ENCODE assay signal across 15 cellular contexts in genomic region chr19:6223461-6224307, GRCh38. TPM values are rescaled to one million over a fixed set of nuclear protein-coding genes. Genes with fewer than 3 reads are reported as not detected.
A peak's percentile ranks its signal among the peaks of the same experiment; 100 is the strongest.
DNase-seq lines count a peak whose midpoint lies in the region; ATAC-seq, FAIRE-seq and TF ChIP-seq lines count a peak whose summit lies in the region.
"Had no signal": no experiment of that assay in that cellular context is flagged by ENCODE, and none has a peak within 500 bp of the region (broad histone marks: within the 10 kb centered on the region; RNA-seq: fewer than 3 reads in every experiment).

No MANE protein-coding gene starts in this region.

- CTCF ChIA-PET in K562 (lab: Yijun Ruan, JAX; ENCODE audit: low intra/inter-chr PET ratio) = no interaction called here

- peaks cover 0 to 50% of the 10 kb centered on the region in 2 experiments; a peak in 2 of 5 replicates for H3K4me1 ChIP-seq in K562 (replicated peaks in 1 of 2; ENCODE audit: control insufficient read depth in 2 of 2, insufficient read depth in 2 of 2, low read length in 2 of 2)
- H3K4me1 ChIP-seq in keratinocyte (ENCODE audit: control insufficient read depth, extremely low read depth, insufficient read depth, low read length) = peaks cover 16% of the 10 kb centered on the region
- peaks cover 3 to 63% (median 33%) of the 10 kb centered on the region in 6 donors for H3K4me1 ChIP-seq in spleen

- no peak overlapping the region for H3K4me2 ChIP-seq in K562 (ENCODE audit: insufficient read depth, low read length)
- H3K4me2 ChIP-seq in keratinocyte (ENCODE audit: control insufficient read depth, extremely low read depth, insufficient read depth, low read depth, low read length) = peak overlapping the region; percentile 48

- 93% methylated on average over 14 of the region's 18 CpGs for WGBS in K562 (ENCODE audit: insufficient coverage, low coverage, missing lambda C conversion rate)
- 72 to 86% (median 78%) methylated on average over 13 to 18 of the region's 18 CpGs for WGBS in spleen, 5 donors

- FAIRE-seq in K562 (lab: Jason Lieb, UNC) (no peak), keratinocyte (lab: Jason Lieb, UNC) (no peak)

- no peak for TF ChIP-seq RAD21 in K562 (CRISPR knock-in tag; conservative IDR thresholded peaks at IDR 0.05 in 1 of 2, IDR thresholded peaks at IDR 0.05 in 1 of 2)

- no peak for ATAC-seq in K562
- ATAC-seq: CD8-positive, alpha-beta T cell; Panc1 had no signal

- peak; percentile 11 to 25 for DNase-seq in NCI-H187 (lab: John Stamatoyannopoulos, UW)
- DNase-seq in NCI-H187 treated with DMSO at 0.1 percent for 48 hours (lab: John Stamatoyannopoulos, UW) = no peak
- no peak for DNase-seq in K562 (ENCODE audit: extremely low read depth in 1 of 4, low spot score in 3 of 4)
- no peak for DNase-seq in keratinocyte (ENCODE audit: low read depth, low spot score)
- peak; percentile 81 for DNase-seq in spleen
- no peak for DNase-seq in SIG-M5 (lab: John Stamatoyannopoulos, UW)
- DNase-seq in COLO668 (lab: John Stamatoyannopoulos, UW; ENCODE audit: unreplicated experiment) = no peak
- no peak for DNase-seq in NCI-H510A (lab: John Stamatoyannopoulos, UW)
- DNase-seq: CD8-positive, alpha-beta T cell; GDM1; MG63; NCI-H446 treated with DMSO at 0.1 percent for 48 hours; retina had no signal

- TF ChIP-seq POLR2A in K562 (conservative IDR thresholded peaks at IDR 0.05) (no peak), spleen (IDR thresholded peaks at IDR 0.05) (no peak)

- H3K27me3 ChIP-seq in K562 (ENCODE audit: control insufficient read depth in 2 of 2, insufficient read depth in 2 of 2, low read length in 2 of 2) (no peaks in the 10 kb centered on the region), keratinocyte (ENCODE audit: control insufficient read depth, extremely low read depth, insufficient read depth, low read length) (no peaks in the 10 kb centered on the region), spleen (replicated peaks in 1 of 7) (no peaks in the 10 kb centered on the region)
- H3K27me3 ChIP-seq: MG63 had no signal

- no TSS peak for BruUV-seq in K562 (replicated peaks; lab: Mats Ljungman, UMichigan)

- no peak for TF ChIP-seq EP300 in K562 (IDR thresholded peaks at IDR 0.05; ENCODE audit: low read length)

- H3K9me3 ChIP-seq in K562 (replicated peaks; ENCODE audit: control insufficient read depth, insufficient read depth, low read depth, low read length) (no peaks in the 10 kb centered on the region), keratinocyte (ENCODE audit: control insufficient read depth, low read depth, low read length) (no peaks in the 10 kb centered on the region), spleen (no peaks in the 10 kb centered on the region)
- H3K9me3 ChIP-seq: MG63 had no signal

- no peaks in the 10 kb centered on the region; the same call in 2 of the 3 replicates for H3K79me2 ChIP-seq in K562 (ENCODE audit: control insufficient read depth, insufficient read depth, low read length)
- H3K79me2 ChIP-seq in keratinocyte (ENCODE audit: control insufficient read depth, insufficient read depth, low read length) = peaks cover 6% of the 10 kb centered on the region

- dilution Hi-C loops in keratinocyte (cut with MboI; ENCODE audit: extremely low pct_ligation_motif_present, low sequenced_read_pairs) = no loop called here

- H3K36me3 ChIP-seq in K562 (ENCODE audit: control insufficient read depth, insufficient read depth, low read length) = peaks cover 73% of the 10 kb centered on the region; the same call in 1 of the 3 replicates
- H3K36me3 ChIP-seq in keratinocyte (ENCODE audit: control insufficient read depth in 2 of 2, extremely low read depth in 1 of 2, insufficient read depth in 2 of 2, low read length in 2 of 2) = peaks cover 6 to 24% of the 10 kb centered on the region in 2 experiments
- peaks cover 0 to 92% (median 48%) of the 10 kb centered on the region in 6 donors for H3K36me3 ChIP-seq in spleen
- H3K36me3 ChIP-seq: MG63 had no signal

- intact Hi-C loops in K562 (cut with micrococcal nuclease) = no loop called here
- intact Hi-C loops in spleen (cut with DNase I; ENCODE audit: low total_unique reads) = no loop called here

- no peak overlapping the region for H2AFZ ChIP-seq in K562 (ENCODE audit: low read depth, low read length)
- H2AFZ ChIP-seq in keratinocyte (ENCODE audit: control insufficient read depth, low read length) = no peak overlapping the region

- TF ChIP-seq CTCF in K562 (IDR thresholded peaks at IDR 0.05 in 2 of 3, conservative IDR thresholded peaks at IDR 0.05 in 1 of 3; ENCODE audit: insufficient read depth in 2 of 3, low read depth in 1 of 3, low read length in 3 of 3) (no peak), keratinocyte (optimal IDR thresholded peaks at IDR 0.05 in 1 of 3, IDR thresholded peaks at IDR 0.05 in 1 of 3, conservative IDR thresholded peaks at IDR 0.05 in 1 of 3; ENCODE audit: extremely low read depth in 1 of 3, insufficient read depth in 2 of 3, low read length in 3 of 3) (no peak), spleen (IDR thresholded peaks at IDR 0.05 in 8 of 11, conservative IDR thresholded peaks at IDR 0.05 in 3 of 11) (no peak)

- peak overlapping the region in 1 of 2 experiments; percentile 36; a peak in 1 of 4 replicates for H3K9ac ChIP-seq in K562 (ENCODE audit: insufficient read depth in 1 of 2, low read depth in 2 of 2, low read length in 2 of 2)
- no peak overlapping the region for H3K9ac ChIP-seq in keratinocyte (ENCODE audit: control insufficient read depth, extremely low read depth, insufficient read depth, low read length)

- H3K4me3 ChIP-seq in K562 (no peak overlapping the region), keratinocyte (ENCODE audit: control insufficient read depth in 2 of 3, extremely low read depth in 1 of 3, insufficient read depth in 2 of 3, low read depth in 1 of 3, low read length in 3 of 3) (peak overlapping the region in 1 of 3 experiments; percentile 14), spleen (no peak overlapping the region)
- H3K4me3 ChIP-seq: MG63 had no signal

- in situ Hi-C loops in K562 (cut with MboI) = no loop called here

- H4K20me1 ChIP-seq in K562 (replicated peaks; ENCODE audit: control insufficient read depth, insufficient read depth, low read length) (no peaks in the 10 kb centered on the region; the same call in none of the 2 replicates), keratinocyte (ENCODE audit: control insufficient read depth, extremely low read depth, insufficient read depth, low read length) (peaks cover 4% of the 10 kb centered on the region)

- POLR2A ChIA-PET in K562 (lab: Yijun Ruan, JAX) = interaction anchor here (0.5 to 1.1 kb wide), 3 partner anchors 21 to 170 kb away, joined by 3 read pairs; partner anchors contain the start of gene GTF2F1

- no peaks in the 10 kb centered on the region for H3K9me1 ChIP-seq in K562 (ENCODE audit: control insufficient read depth, insufficient read depth, low read length)
- peaks cover 3% of the 10 kb centered on the region for H3K9me1 ChIP-seq in keratinocyte (ENCODE audit: control insufficient read depth, extremely low read depth, insufficient read depth, low read length)

- H3K27ac ChIP-seq in K562 (ENCODE audit: extremely low read depth, low read depth, low read length) = no peak overlapping the region
- no peak overlapping the region for H3K27ac ChIP-seq in keratinocyte (ENCODE audit: control insufficient read depth, insufficient read depth, low read length)
- H3K27ac ChIP-seq in spleen = peak overlapping the region in 6 of 8 donors; percentile 41 to 75 (median 70)
- H3K27ac ChIP-seq: 22Rv1 had no signal

TF ChIP-seq in K562, 482 proteins besides CTCF, POLR2A, EP300 and RAD21 (continues in another document):
- peak; percentile 9 for TF ChIP-seq RBM22 (IDR thresholded peaks at IDR 0.05; ENCODE audit: low read depth, low read length, poor library complexity, severe bottlenecking)
- no peak for TF ChIP-seq DIDO1 (tag; IDR thresholded peaks at IDR 0.05; ENCODE audit: low read depth)
- TF ChIP-seq ILF3 (IDR thresholded peaks at IDR 0.05; ENCODE audit: borderline replicate concordance) = no peak
- TF ChIP-seq ZNF75A (CRISPR knock-in tag; IDR thresholded peaks at IDR 0.05) = no peak
- TF ChIP-seq SETDB1 (IDR thresholded peaks at IDR 0.05; ENCODE audit: low read length) = no peak

RNA-seq across cellular contexts. Expression of gene MLLT1, which starts 56.1 kb away (rescaled TPM):
- total RNA-seq in K562 (2011; cell fraction: chromatin; rRNA removed; ENCODE audit: low replicate concordance) = 19.8 and 49.9 TPM in 2 replicates
- total RNA-seq in K562 (2011; cell fraction: nucleolus; rRNA removed) = 31.4 and 31.6 TPM in 2 replicates
- total RNA-seq in K562 (2011; cell fraction: nucleoplasm; rRNA removed) = 16.6 and 20.8 TPM in 2 replicates
- 15.4 and 20.0 TPM in 2 replicates for total RNA-seq in K562 (2014; rRNA removed)
- total RNA-seq in K562 (2014; rRNA removed; fragmentation: Illumina TruSeq; extraction: Trizol) = 4.2 and 5.0 TPM in 2 replicates
- total RNA-seq in K562 (2015; rRNA removed; fragmentation: Illumina TruSeq; extraction: Trizol) = 16.1 and 16.7 TPM in 2 replicates
- 63.5 and 67.6 TPM in 2 replicates for total RNA-seq in K562 (2021)
- polyA plus RNA-seq in K562 (2011; rRNA removed) = 9.4 and 16.8 TPM in 2 replicates
- polyA plus RNA-seq in K562 (2011; cell fraction: cytosol; rRNA removed) = 12.6 and 29.0 TPM in 2 replicates
- 37.6 and 84.7 TPM in 2 replicates for polyA plus RNA-seq in K562 (2011; cell fraction: nucleus; rRNA removed)
- polyA plus RNA-seq in K562 (2012) = 36.7 and 56.3 TPM in 2 replicates
- polyA plus RNA-seq in K562 (2014; fragmentation: Illumina TruSeq; extraction: Trizol) = 20.0 and 33.6 TPM in 2 replicates
- polyA plus RNA-seq in K562 (2014; fragmentation: Nextera tagmentation; extraction: Ambion mirVana) = under 1 TPM; 0.23 to 0.35 TPM
- polyA plus RNA-seq in K562 (2014; rRNA removed) = 25.1 and 31.8 TPM in 2 replicates
- polyA minus RNA-seq in K562 (2011; rRNA and poly(A)+ RNA removed) = 4.5 and 7.6 TPM in 2 replicates
- polyA minus RNA-seq in K562 (2011; cell fraction: cytosol; rRNA and poly(A)+ RNA removed) = 38.5 and 38.8 TPM in 2 replicates
- 9.6 and 11.2 TPM in 2 replicates for polyA minus RNA-seq in K562 (2011; cell fraction: nucleus; rRNA and poly(A)+ RNA removed)
- 8.2 to 13.8 TPM (median 8.3 TPM) in 3 replicates for polyA plus RNA-seq in keratinocyte
- polyA plus RNA-seq in keratinocyte (2011; ENCODE audit: low read depth) = 4.5 TPM
- 8.5 and 16.1 TPM in 2 replicates for polyA plus RNA-seq in keratinocyte (2011; cell fraction: cytosol; rRNA removed)
- 13.8 and 20.5 TPM in 2 replicates for polyA plus RNA-seq in keratinocyte (2011; cell fraction: nucleus; rRNA removed)
- 12.8 and 24.9 TPM in 2 replicates for polyA plus RNA-seq in keratinocyte (2012; ENCODE audit: low replicate concordance)
- 9.5 to 34.4 TPM (median 12.5 TPM) in 3 replicates for polyA minus RNA-seq in keratinocyte
- polyA minus RNA-seq in keratinocyte (2011; cell fraction: cytosol; rRNA and poly(A)+ RNA removed) = 55.6 TPM
- polyA minus RNA-seq in keratinocyte (2011; cell fraction: nucleus; rRNA and poly(A)+ RNA removed) = 10.5 and 11.4 TPM in 2 replicates
- total RNA-seq in spleen = 10 to 100 TPM; 18.9 to 57.2 (median 41.3) TPM
- 10 to 100 TPM; 10.1 to 20.6 (median 15.0) TPM for polyA plus RNA-seq in spleen

Comparison
In these comparisons a context has a peak if more than half of its experiments do, and no peak if none do; other contexts are left out.
1. DNase-seq: peak in NCI-H187 (2 of 2) and spleen (single experiment); none in NCI-H187 treated with DMSO at 0.1 percent for 48 hours (single experiment), K562 (0 of 4), keratinocyte (single experiment), SIG-M5 (single experiment), COLO668 (single experiment) and NCI-H510A (single experiment).
2. H3K27ac ChIP-seq: peak in spleen (6 of 8); none in K562 (single experiment) and keratinocyte (single experiment).